ENCODE assay signal across 1 cellular context in genomic region chr19:55087542-55087935, GRCh38.
TF ChIP-seq lines count a peak whose summit lies in the region.

No MANE protein-coding gene starts in this region.

TF ChIP-seq in GM23338, 12 proteins besides CTCF, POLR2A, EP300 and RAD21 (continued from another document):
- TF ChIP-seq ZNF462 (CRISPR knock-in tag; IDR thresholded peaks at IDR 0.05) (no peak), ETS1 (IDR thresholded peaks at IDR 0.05) (no peak), REST (IDR thresholded peaks at IDR 0.05; ENCODE audit: unreplicated experiment) (no peak), STAT1 (IDR thresholded peaks at IDR 0.05; ENCODE audit: unreplicated experiment) (no peak), EZH2 (IDR thresholded peaks at IDR 0.05; ENCODE audit: low read depth, unreplicated experiment) (no peak)
